23 cellular contexts compared by ENCODE assay signal in the genomic region with DNA sequence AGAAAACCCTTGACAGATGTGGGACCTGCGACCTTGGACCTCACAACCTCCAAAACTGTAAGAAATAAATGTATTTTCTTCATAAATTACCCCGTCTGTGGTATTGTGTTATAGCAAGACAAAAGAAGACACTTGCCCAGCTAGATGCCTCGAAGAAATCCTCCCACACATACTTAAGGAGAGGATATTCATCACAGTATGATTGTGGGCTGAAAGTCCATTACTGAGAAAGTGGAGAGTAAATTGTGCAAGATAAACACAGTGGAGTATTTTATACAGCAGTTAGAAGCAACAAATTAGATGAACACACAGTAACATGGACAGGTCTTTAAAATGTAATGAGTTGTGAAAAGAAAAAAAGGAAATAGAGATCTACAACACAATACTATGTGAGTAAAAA. TPM values are rescaled to one million over a fixed set of nuclear protein-coding genes. Genes with fewer than 3 reads are reported as not detected.
"Had no signal": no experiment of that assay in that cellular context is flagged by ENCODE, and none has a peak within 500 bp of the region (broad histone marks: within the 10 kb centered on the region; RNA-seq: fewer than 3 reads in every experiment).

No MANE protein-coding gene starts in this region.

- H3K36me3 Mint-ChIP-seq: memory B cell, neural progenitor cell had no signal

- H3K27me3 Mint-ChIP-seq: dendritic cell treated with granulocyte-macrophage colony-stimulating factor and Interleukin-4, amounts not matched to agents 40 ng/mL and 50 ng/mL, for 4 days; progenitor cell of endocrine pancreas; stimulated activated naive CD8-positive, alpha-beta T cell treated with anti-CD3 and anti-CD28 coated beads, Interleukin-15, amount 100 ng/mL, for 72 hours had no signal

- DNase-seq: effector CD8-positive, alpha-beta T cell; endodermal cell; foreskin keratinocyte; heart left ventricle; kidney; stimulated activated CD4-positive, alpha-beta T cell treated with anti-CD3 and anti-CD28 coated beads, Interleukin-12 subunit alpha, Interleukin-12 subunit beta, amount 100 ng/mL, for 4 hours; stimulated activated CD4-positive, alpha-beta T cell treated with anti-CD3 and anti-CD28 coated beads, Interleukin-1b, Interleukin-23, amount 100 ng/mL, for 48 hours; stimulated activated CD4-positive, alpha-beta T cell treated with anti-CD3 and anti-CD28 coated beads, Interleukin-4, amount 100 ng/mL, for 1 hour; stimulated activated CD8-positive, alpha-beta memory T cell treated with anti-CD3 and anti-CD28 coated beads, Interleukin-4, amount 100 ng/mL, for 48 hours; stimulated activated naive CD4-positive, alpha-beta T cell; stimulated activated naive CD8-positive, alpha-beta T cell treated with anti-CD3 and anti-CD28 coated beads, Interleukin-15, amount 100 ng/mL, for 72 hours; transverse colon; upper lobe of right lung; uterus had no signal

- ATAC-seq: esophagus mucosa; foreskin keratinocyte; gastroesophageal sphincter; heart left ventricle; left lobe of liver; sciatic nerve; stimulated activated naive CD8-positive, alpha-beta T cell treated with anti-CD3 and anti-CD28 coated beads, Interleukin-15, amount 100 ng/mL, for 72 hours; upper lobe of right lung had no signal

- H3K4me3 Mint-ChIP-seq: dendritic cell treated with granulocyte-macrophage colony-stimulating factor and Interleukin-4, amounts not matched to agents 40 ng/mL and 50 ng/mL, for 4 days; endodermal cell; memory B cell; nephron; neural progenitor cell; stimulated activated naive CD8-positive, alpha-beta T cell treated with anti-CD3 and anti-CD28 coated beads, Interleukin-15, amount 100 ng/mL, for 72 hours had no signal

- H3K27ac Mint-ChIP-seq: dendritic cell treated with granulocyte-macrophage colony-stimulating factor and Interleukin-4, amounts not matched to agents 40 ng/mL and 50 ng/mL, for 4 days; endodermal cell; memory B cell; nephron; neural progenitor cell; progenitor cell of endocrine pancreas had no signal

- H3K4me1 Mint-ChIP-seq: endodermal cell, memory B cell, nephron, neural progenitor cell had no signal

- H3K9me3 Mint-ChIP-seq: dendritic cell treated with granulocyte-macrophage colony-stimulating factor and Interleukin-4, amounts not matched to agents 40 ng/mL and 50 ng/mL, for 4 days; endodermal cell; memory B cell; nephron; neural progenitor cell; stimulated activated naive CD8-positive, alpha-beta T cell treated with anti-CD3 and anti-CD28 coated beads, Interleukin-15, amount 100 ng/mL, for 72 hours had no signal

RNA-seq across cellular contexts. Expression of gene CFI, which starts 46.1 kb away (rescaled TPM):
- total RNA-seq: endodermal cell, foreskin keratinocyte, progenitor cell of endocrine pancreas had no signal
